ENCODE assay signal across 35 cellular contexts in genomic region chr9:108768739-108769138, GRCh38.
"Had no signal": no experiment of that assay in that cellular context is flagged by ENCODE, and none has a peak within 500 bp of the region (broad histone marks: within the 10 kb centered on the region; RNA-seq: fewer than 3 reads in every experiment).

No MANE protein-coding gene starts in this region.

- H3K27me3 Mint-ChIP-seq: activated CD4-positive, alpha-beta memory T cell treated with anti-CD3 and anti-CD28 coated beads, Interleukin-2, amount 10 ng/mL, durations not matched to agents 7 days and 5 days; activated CD4-positive, alpha-beta T cell treated with anti-CD3 and anti-CD28 coated beads, Interleukin-2, amount 10 ng/mL, durations not matched to agents 7 days and 5 days; activated naive CD4-positive, alpha-beta T cell treated with anti-CD3 and anti-CD28 coated beads, Interleukin-2, amount 10 ng/mL, durations not matched to agents 7 days and 5 days; activated naive CD4-positive, alpha-beta T cell treated with anti-CD3 and anti-CD28 coated beads, Interleukin-2, amount 50 U/mL, for 24 hours; activated T-cell treated with anti-CD3 and anti-CD28 coated beads, Interleukin-2, amount 50 U/mL, for 24 hours had no signal

- H3K9me3 Mint-ChIP-seq: activated CD4-positive, alpha-beta memory T cell treated with anti-CD3 and anti-CD28 coated beads, Interleukin-2, amount 10 ng/mL, durations not matched to agents 7 days and 5 days; activated naive CD4-positive, alpha-beta T cell treated with anti-CD3 and anti-CD28 coated beads, Interleukin-2, amount 10 ng/mL, durations not matched to agents 7 days and 5 days; activated naive CD4-positive, alpha-beta T cell treated with anti-CD3 and anti-CD28 coated beads, Interleukin-2, amount 50 U/mL, for 24 hours; activated T-helper 2 cell treated with anti-CD3 and anti-CD28 coated beads, Interferon-gamma antibody, Interleukin-2, Interleukin-4, amounts not matched to agents 10 μg/mL and 5 μg/mL and 100 μg/mL, durations not matched to agents 14 hours and 24 hours and 36 hours; T-helper 2 cell treated with Interferon-gamma antibody and Interleukin-4, amounts not matched to agents 5 μg/mL and 100 μg/mL, for 36 hours had no signal

- H3K27ac Mint-ChIP-seq: activated CD4-positive, alpha-beta memory T cell treated with anti-CD3 and anti-CD28 coated beads, Interleukin-2, amount 10 ng/mL, durations not matched to agents 7 days and 5 days; activated CD4-positive, alpha-beta T cell treated with anti-CD3 and anti-CD28 coated beads for 36 hours; activated CD4-positive, alpha-beta T cell treated with anti-CD3 and anti-CD28 coated beads, Interleukin-2, amount 10 ng/mL, durations not matched to agents 7 days and 5 days; activated CD8-positive, alpha-beta memory T cell treated with anti-CD3 and anti-CD28 coated beads, Interleukin-2, amount 10 ng/mL, durations not matched to agents 7 days and 5 days; activated CD8-positive, alpha-beta T cell treated with anti-CD3 and anti-CD28 coated beads, Interleukin-2, amount 10 ng/mL, durations not matched to agents 7 days and 5 days; activated naive CD4-positive, alpha-beta T cell treated with anti-CD3 and anti-CD28 coated beads, Interleukin-2, amount 10 ng/mL, durations not matched to agents 7 days and 5 days; activated naive CD4-positive, alpha-beta T cell treated with anti-CD3 and anti-CD28 coated beads, Interleukin-2, amount 50 U/mL, for 24 hours; activated naive CD8-positive, alpha-beta T cell; activated T-cell treated with anti-CD3 and anti-CD28 coated beads, Interleukin-2, amount 50 U/mL, for 24 hours; activated T-helper 2 cell treated with anti-CD3 and anti-CD28 coated beads, Interferon-gamma antibody, Interleukin-2, Interleukin-4, amounts not matched to agents 10 μg/mL and 5 μg/mL and 100 μg/mL, durations not matched to agents 14 hours and 24 hours and 36 hours; brain; T-helper 1 cell treated with Interleukin-12 subunit alpha and Interleukin-12 subunit beta and Interleukin-4 antibody, amounts not matched to agents 30 μg/mL and 1 μg/mL, for 36 hours; T-helper 2 cell treated with Interferon-gamma antibody and Interleukin-4, amounts not matched to agents 5 μg/mL and 100 μg/mL, for 36 hours had no signal

- H3K36me3 ChIP-seq: adrenal gland had no signal

- H3K27me3 ChIP-seq: adrenal gland had no signal

- H3K27ac ChIP-seq: adrenal gland, VCaP had no signal

- H3K4me3 ChIP-seq: adrenal gland had no signal

- H3K36me3 Mint-ChIP-seq: activated CD8-positive, alpha-beta memory T cell treated with anti-CD3 and anti-CD28 coated beads, Interleukin-2, amount 10 ng/mL, durations not matched to agents 7 days and 5 days; activated naive CD4-positive, alpha-beta T cell treated with anti-CD3 and anti-CD28 coated beads, Interleukin-2, amount 10 ng/mL, durations not matched to agents 7 days and 5 days; activated naive CD4-positive, alpha-beta T cell treated with anti-CD3 and anti-CD28 coated beads, Interleukin-2, amount 50 U/mL, for 24 hours; activated naive CD8-positive, alpha-beta T cell; brain had no signal

- H3K4me1 ChIP-seq: adrenal gland had no signal

- H3K4me3 Mint-ChIP-seq: activated CD4-positive, alpha-beta memory T cell treated with anti-CD3 and anti-CD28 coated beads, Interleukin-2, amount 10 ng/mL, durations not matched to agents 7 days and 5 days; activated CD4-positive, alpha-beta T cell treated with anti-CD3 and anti-CD28 coated beads for 36 hours; activated CD4-positive, alpha-beta T cell treated with anti-CD3 and anti-CD28 coated beads, Interleukin-2, amount 10 ng/mL, durations not matched to agents 7 days and 5 days; activated CD8-positive, alpha-beta memory T cell treated with anti-CD3 and anti-CD28 coated beads, Interleukin-2, amount 10 ng/mL, durations not matched to agents 7 days and 5 days; activated CD8-positive, alpha-beta T cell treated with anti-CD3 and anti-CD28 coated beads, Interleukin-2, amount 10 ng/mL, durations not matched to agents 7 days and 5 days; activated naive CD4-positive, alpha-beta T cell treated with anti-CD3 and anti-CD28 coated beads, Interleukin-2, amount 10 ng/mL, durations not matched to agents 7 days and 5 days; activated naive CD4-positive, alpha-beta T cell treated with anti-CD3 and anti-CD28 coated beads, Interleukin-2, amount 50 U/mL, for 24 hours; activated naive CD8-positive, alpha-beta T cell; activated T-cell treated with anti-CD3 and anti-CD28 coated beads, Interleukin-2, amount 50 U/mL, for 24 hours; brain; T-helper 1 cell treated with Interleukin-12 subunit alpha and Interleukin-12 subunit beta and Interleukin-4 antibody, amounts not matched to agents 30 μg/mL and 1 μg/mL, for 36 hours; T-helper 2 cell treated with Interferon-gamma antibody and Interleukin-4, amounts not matched to agents 5 μg/mL and 100 μg/mL, for 36 hours had no signal

- ATAC-seq: activated CD4-positive, alpha-beta T cell treated with anti-CD3 and anti-CD28 coated beads for 36 hours; activated CD4-positive, CD25-positive, alpha-beta regulatory T cell treated with anti-CD3 and anti-CD28 coated beads, Interleukin-2, amount 50 U/mL, for 24 hours; activated CD8-positive, alpha-beta memory T cell treated with anti-CD3 and anti-CD28 coated beads, Interleukin-2, amount 10 ng/mL, durations not matched to agents 7 days and 5 days; activated CD8-positive, alpha-beta T cell treated with anti-CD3 and anti-CD28 coated beads, Interleukin-2, amount 10 ng/mL, durations not matched to agents 7 days and 5 days had no signal

- H3K9me3 ChIP-seq: adrenal gland had no signal

- DNase-seq: activated CD4-positive, alpha-beta memory T cell treated with anti-CD3 and anti-CD28 coated beads, Interleukin-2, amount 10 ng/mL, durations not matched to agents 7 days and 5 days; activated CD4-positive, alpha-beta T cell treated with anti-CD3 and anti-CD28 coated beads for 1 hour; activated CD4-positive, alpha-beta T cell treated with anti-CD3 and anti-CD28 coated beads for 36 hours; activated CD4-positive, alpha-beta T cell treated with anti-CD3 and anti-CD28 coated beads for 48 hours; activated CD4-positive, alpha-beta T cell treated with anti-CD3 and anti-CD28 coated beads, Interleukin-2, amount 10 ng/mL, durations not matched to agents 7 days and 5 days; activated CD4-positive, alpha-beta T cell treated with anti-CD3 and anti-CD28 coated beads, Interleukin-2, amount 50 U/mL, for 48 hours; activated CD4-positive, CD25-positive, alpha-beta regulatory T cell; activated CD8-positive, alpha-beta memory T cell treated with anti-CD3 and anti-CD28 coated beads for 24 hours; activated CD8-positive, alpha-beta memory T cell treated with anti-CD3 and anti-CD28 coated beads, Interleukin-2, amount 10 ng/mL, durations not matched to agents 7 days and 5 days; activated CD8-positive, alpha-beta memory T cell treated with anti-CD3 and anti-CD28 coated beads, Interleukin-2, amount 50 U/mL, for 48 hours; activated CD8-positive, alpha-beta T cell treated with anti-CD3 and anti-CD28 coated beads, Interleukin-2, amount 10 ng/mL, durations not matched to agents 7 days and 5 days; activated effector memory CD4-positive, alpha-beta T cell treated with Interleukin-2 at 50 U/mL for 16 hours; activated gamma-delta T cell; activated naive CD4-positive, alpha-beta T cell treated with anti-CD3 and anti-CD28 coated beads, Interleukin-2, amount 10 ng/mL, durations not matched to agents 7 days and 5 days; activated naive CD4-positive, alpha-beta T cell treated with Interleukin-2 at 50 U/mL for 16 hours; activated T-cell treated with anti-CD3 and anti-CD28 coated beads, Interleukin-2, amount 50 U/mL, for 24 hours; activated T-cell treated with anti-CD3 and anti-CD28 coated beads, Interleukin-2, amount 50 U/mL, for 48 hours; adrenal gland; amniotic stem cell; aorta; central memory CD4-positive, alpha-beta T cell; SW 1271; T-helper 1 cell; T-helper 2 cell; T-helper 9 cell had no signal

- FAIRE-seq: astrocyte, TTC549 had no signal

- H3K4me1 Mint-ChIP-seq: activated CD4-positive, alpha-beta memory T cell treated with anti-CD3 and anti-CD28 coated beads, Interleukin-2, amount 10 ng/mL, durations not matched to agents 7 days and 5 days; activated CD4-positive, alpha-beta T cell treated with anti-CD3 and anti-CD28 coated beads for 36 hours; activated CD4-positive, alpha-beta T cell treated with anti-CD3 and anti-CD28 coated beads, Interleukin-2, amount 10 ng/mL, durations not matched to agents 7 days and 5 days; activated CD8-positive, alpha-beta memory T cell treated with anti-CD3 and anti-CD28 coated beads, Interleukin-2, amount 10 ng/mL, durations not matched to agents 7 days and 5 days; activated naive CD4-positive, alpha-beta T cell treated with anti-CD3 and anti-CD28 coated beads, Interleukin-2, amount 10 ng/mL, durations not matched to agents 7 days and 5 days; activated naive CD4-positive, alpha-beta T cell treated with anti-CD3 and anti-CD28 coated beads, Interleukin-2, amount 50 U/mL, for 24 hours; brain had no signal
